9 cellular contexts compared by ENCODE assay signal in genomic region chr9:92964981-92965758, GRCh38. TPM values are rescaled to one million over a fixed set of nuclear protein-coding genes. Genes with fewer than 3 reads are reported as not detected.
DNase-seq lines count a peak whose midpoint lies in the region; ATAC-seq, FAIRE-seq and TF ChIP-seq lines count a peak whose summit lies in the region.
"Had no signal": no experiment of that assay in that cellular context is flagged by ENCODE, and none has a peak within 500 bp of the region (broad histone marks: within the 10 kb centered on the region; RNA-seq: fewer than 3 reads in every experiment).

No MANE protein-coding gene starts in this region.

- peak overlapping the region; percentile 98 for H3K27ac Mint-ChIP-seq in activated CD4-positive, alpha-beta T cell treated with anti-CD3 and anti-CD28 coated beads, Interleukin-2, amount 10 ng/mL, durations not matched to agents 24 days and 14 days
- H3K27ac Mint-ChIP-seq in T-helper 2 cell treated with Interferon-gamma antibody and Interleukin-4, amounts not matched to agents 5 μg/mL and 100 μg/mL, for 36 hours: peak overlapping the region; percentile 99

- H3K27me3 Mint-ChIP-seq in activated CD4-positive, alpha-beta T cell treated with anti-CD3 and anti-CD28 coated beads, Interleukin-2, amount 10 ng/mL, durations not matched to agents 24 days and 14 days: no peaks in the 10 kb centered on the region
- no peaks in the 10 kb centered on the region for H3K27me3 Mint-ChIP-seq in T-helper 2 cell treated with Interferon-gamma antibody and Interleukin-4, amounts not matched to agents 5 μg/mL and 100 μg/mL, for 36 hours (ENCODE audit: low read depth)

- peak; percentile 81 for DNase-seq in activated CD4-positive, alpha-beta T cell treated with anti-CD3 and anti-CD28 coated beads, Interleukin-2, amount 10 ng/mL, durations not matched to agents 24 days and 14 days
- DNase-seq in activated CD4-positive, alpha-beta T cell treated with anti-CD3 and anti-CD28 coated beads for 4 hours: no peak
- no peak for DNase-seq in T-helper 2 cell treated with Interferon-gamma antibody and Interleukin-4, amounts not matched to agents 5 μg/mL and 100 μg/mL, for 36 hours (ENCODE audit: low spot score)
- DNase-seq in left cardiac atrium (no peak), A673 (ENCODE audit: low spot score) (no peak), RCC 7860 (ENCODE audit: low spot score) (no peak), foreskin keratinocyte (no peak)
- DNase-seq: islet precursor cell had no signal

- peaks cover 2% of the 10 kb centered on the region for H3K9me3 ChIP-seq in thymus (ENCODE audit: control insufficient read depth)
- no peaks in the 10 kb centered on the region for H3K9me3 ChIP-seq in A673 (ENCODE audit: low read depth, low read length, poor library complexity, severe bottlenecking)

- H3K27ac ChIP-seq in thymus (ENCODE audit: low read depth): peak overlapping the region; percentile 99
- no peak overlapping the region for H3K27ac ChIP-seq in A673 (ENCODE audit: low read depth, low read length, poor library complexity, severe bottlenecking)
- no peak overlapping the region for H3K27ac ChIP-seq in foreskin keratinocyte

- FAIRE-seq in RCC 7860 (lab: Jason Lieb, UNC): no peak

- no TSS peak for BruUV-seq in A673 (replicated peaks; lab: Mats Ljungman, UMichigan)

- CTCF ChIA-PET in A673 (lab: Charles Lee): no interaction called here

- H3K36me3 Mint-ChIP-seq in activated CD4-positive, alpha-beta T cell treated with anti-CD3 and anti-CD28 coated beads, Interleukin-2, amount 10 ng/mL, durations not matched to agents 24 days and 14 days (ENCODE audit: low read depth): peaks cover 36% of the 10 kb centered on the region
- peaks cover 54% of the 10 kb centered on the region for H3K36me3 Mint-ChIP-seq in T-helper 2 cell treated with Interferon-gamma antibody and Interleukin-4, amounts not matched to agents 5 μg/mL and 100 μg/mL, for 36 hours (ENCODE audit: low read depth)

- intact Hi-C loops in activated CD4-positive, alpha-beta T cell treated with anti-CD3 and anti-CD28 coated beads, Interleukin-2, amount 10 ng/mL, durations not matched to agents 24 days and 14 days (cut with micrococcal nuclease): loop anchor here (1.0 to 5.0 kb wide), 6 partner anchors 14 to 602 kb away; partner anchors contain the start of genes FAM120A, FAM120AOS and SUSD3
- intact Hi-C loops in left cardiac atrium (cut with DNase I): no loop called here
- intact Hi-C loops in A673 (cut with micrococcal nuclease; ENCODE audit: unreplicated experiment): no loop called here

- no peak for TF ChIP-seq CTCF in A673 (conservative IDR thresholded peaks at IDR 0.05; ENCODE audit: low read depth, low read length)
- no peak for TF ChIP-seq CTCF in foreskin keratinocyte (conservative IDR thresholded peaks at IDR 0.05)

- peaks cover 23% of the 10 kb centered on the region for H3K4me1 ChIP-seq in thymus (ENCODE audit: control insufficient read depth, insufficient read depth, low read length)
- no peaks in the 10 kb centered on the region for H3K4me1 ChIP-seq in A673 (ENCODE audit: insufficient read depth, low read length, poor library complexity, severe bottlenecking)
- no peaks in the 10 kb centered on the region for H3K4me1 ChIP-seq in foreskin keratinocyte

- H3K27me3 ChIP-seq in thymus (ENCODE audit: control insufficient read depth, insufficient read depth) (no peaks in the 10 kb centered on the region), A673 (replicated peaks; ENCODE audit: insufficient read depth, low read depth, low read length, poor library complexity) (no peaks in the 10 kb centered on the region), foreskin keratinocyte (no peaks in the 10 kb centered on the region)

- H3K4me3 ChIP-seq in thymus (ENCODE audit: low read length) (peak overlapping the region; percentile 90), A673 (ENCODE audit: low read depth, low read length, poor library complexity, severe bottlenecking) (no peak overlapping the region)

- WGBS in thymus: 16% methylated on average over 22 of the region's 22 CpGs

- H3K4me1 Mint-ChIP-seq in activated CD4-positive, alpha-beta T cell treated with anti-CD3 and anti-CD28 coated beads, Interleukin-2, amount 10 ng/mL, durations not matched to agents 24 days and 14 days: peaks cover 54% of the 10 kb centered on the region
- H3K4me1 Mint-ChIP-seq in T-helper 2 cell treated with Interferon-gamma antibody and Interleukin-4, amounts not matched to agents 5 μg/mL and 100 μg/mL, for 36 hours (ENCODE audit: low read depth): peaks cover 50% of the 10 kb centered on the region

- H3K4me3 Mint-ChIP-seq in activated CD4-positive, alpha-beta T cell treated with anti-CD3 and anti-CD28 coated beads, Interleukin-2, amount 10 ng/mL, durations not matched to agents 24 days and 14 days: peak overlapping the region; percentile 92
- H3K4me3 Mint-ChIP-seq in T-helper 2 cell treated with Interferon-gamma antibody and Interleukin-4, amounts not matched to agents 5 μg/mL and 100 μg/mL, for 36 hours: peak overlapping the region; percentile 94

- H3K36me3 ChIP-seq in thymus (ENCODE audit: control insufficient read depth, insufficient read depth) (peaks cover 13% of the 10 kb centered on the region), A673 (ENCODE audit: insufficient read depth, low read length, poor library complexity, severe bottlenecking) (no peaks in the 10 kb centered on the region)

- ATAC-seq in left cardiac atrium (peak; percentile 30 to 67), foreskin keratinocyte (no peak)

- POLR2A ChIA-PET in A673 (lab: Charles Lee; ENCODE audit: low non-redundant PET): no interaction called here

- H3K9me3 Mint-ChIP-seq in activated CD4-positive, alpha-beta T cell treated with anti-CD3 and anti-CD28 coated beads, Interleukin-2, amount 10 ng/mL, durations not matched to agents 24 days and 14 days: peaks cover 9% of the 10 kb centered on the region
- H3K9me3 Mint-ChIP-seq in T-helper 2 cell treated with Interferon-gamma antibody and Interleukin-4, amounts not matched to agents 5 μg/mL and 100 μg/mL, for 36 hours: peaks cover 12% of the 10 kb centered on the region

RNA-seq across cellular contexts. Expression of gene FGD3, which starts 17.8 kb away (rescaled TPM):
- 39.5 and 39.7 TPM in 2 replicates for total RNA-seq in activated CD4-positive, alpha-beta T cell treated with anti-CD3 and anti-CD28 coated beads, Interleukin-2, amount 10 ng/mL, durations not matched to agents 24 days and 14 days
- total RNA-seq in left cardiac atrium (1 to 10 TPM; 2.7 to 5.2 TPM), A673 (2021) (0.09 and 0.17 TPM in 2 replicates), foreskin keratinocyte (0.11 and 0.20 TPM in 2 replicates)
- polyA plus RNA-seq in thymus (48.9 TPM), foreskin keratinocyte (0.08 and 0.13 TPM in 2 replicates)
